26 cellular contexts compared by ENCODE assay signal in genomic region chr2:74564222-74564621, GRCh38. TPM values are rescaled to one million over a fixed set of nuclear protein-coding genes. Genes with fewer than 3 reads are reported as not detected.
DNase-seq lines count a peak whose midpoint lies in the region; ATAC-seq and TF ChIP-seq lines count a peak whose summit lies in the region.
"Had no signal": no experiment of that assay in that cellular context is flagged by ENCODE, and none has a peak within 500 bp of the region (broad histone marks: within the 10 kb centered on the region; RNA-seq: fewer than 3 reads in every experiment).

No MANE protein-coding gene starts in this region.

- H3K4me3 ChIP-seq in epithelial cell of esophagus (ENCODE audit: low read length) (no peak overlapping the region), skeletal muscle satellite cell (ENCODE audit: low read length) (no peak overlapping the region)
- H3K4me3 ChIP-seq: HAP-1, transverse colon had no signal

- H3K9me3 ChIP-seq in T-helper 17 cell (ENCODE audit: control insufficient read depth, low read length, poor library complexity, severe bottlenecking) (no peaks in the 10 kb centered on the region), skeletal muscle satellite cell (replicated peaks; ENCODE audit: low read length) (no peaks in the 10 kb centered on the region)
- H3K9me3 ChIP-seq: HAP-1, transverse colon had no signal

- DNase-seq in HCEC 1CT = peak; percentile 61
- no peak for DNase-seq in T-helper 17 cell
- DNase-seq in epithelial cell of esophagus (ENCODE audit: low read depth) = peak; percentile 64
- DNase-seq in stimulated activated naive CD4-positive, alpha-beta T cell treated with Interleukin-2 at 50 U/mL for 16 hours (lab: John Stamatoyannopoulos, UW) = no peak
- DNase-seq: activated CD4-positive, alpha-beta T cell treated with anti-CD3 and anti-CD28 coated beads for 36 hours; activated naive CD8-positive, alpha-beta T cell treated with anti-CD3 and anti-CD28 coated beads, Interleukin-2, amount 50 U/mL, for 24 hours; Calu3; effector memory CD4-positive, alpha-beta T cell; GDM1; hippocampal formation; kidney; natural killer cell; NCI-H1694 treated with DMSO at 0.1 percent for 48 hours; SW 1271; transverse colon had no signal

- TF ChIP-seq CTCF in epithelial cell of esophagus (IDR thresholded peaks at IDR 0.05; ENCODE audit: insufficient read depth, low read depth, low read length, missing control alignments) = no peak

- peaks cover 14% of the 10 kb centered on the region for H3K4me1 Mint-ChIP-seq in T-helper 17 cell
- H3K4me1 Mint-ChIP-seq: central memory CD8-positive, alpha-beta T cell had no signal

- H3K9ac ChIP-seq in skeletal muscle satellite cell (ENCODE audit: low read depth, low read length) = peak overlapping the region; percentile 24

- no peaks in the 10 kb centered on the region for H3K27me3 ChIP-seq in skeletal muscle satellite cell (ENCODE audit: control insufficient read depth, insufficient read depth, low read length)
- H3K27me3 ChIP-seq: transverse colon had no signal

- peaks cover 74% of the 10 kb centered on the region for H3K4me1 ChIP-seq in skeletal muscle satellite cell (ENCODE audit: control insufficient read depth, insufficient read depth, low read length)
- H3K4me1 ChIP-seq: HAP-1 had no signal

- peak overlapping the region; percentile 58 for H3K4me2 ChIP-seq in skeletal muscle satellite cell (ENCODE audit: low read length)

- peak overlapping the region; percentile 24 for H3K27ac Mint-ChIP-seq in T-helper 17 cell
- H3K27ac Mint-ChIP-seq: activated CD4-positive, alpha-beta T cell treated with anti-CD3 and anti-CD28 coated beads for 36 hours; activated naive CD8-positive, alpha-beta T cell treated with anti-CD3 and anti-CD28 coated beads, Interleukin-2, amount 50 U/mL, for 24 hours; activated T-helper 2 cell treated with anti-CD3 and anti-CD28 coated beads, Interferon-gamma antibody, Interleukin-2, Interleukin-4, amounts not matched to agents 10 μg/mL and 5 μg/mL and 100 μg/mL, durations not matched to agents 14 hours and 24 hours and 36 hours; natural killer cell; stimulated activated naive CD8-positive, alpha-beta T cell treated with anti-CD3 and anti-CD28 coated beads, Interleukin-15, Interleukin-2, amounts not matched to agents 100 ng/mL and 50 ng/mL, for 24 hours had no signal

- peaks cover 17% of the 10 kb centered on the region for H3K36me3 Mint-ChIP-seq in T-helper 17 cell (ENCODE audit: low read depth)
- H3K36me3 Mint-ChIP-seq: natural killer cell had no signal

- no peaks in the 10 kb centered on the region for H3K36me3 ChIP-seq in skeletal muscle satellite cell (ENCODE audit: insufficient read depth, low read length)
- H3K36me3 ChIP-seq: HAP-1, transverse colon had no signal

- ATAC-seq in T-helper 17 cell (no peak), GM18873 (IDR thresholded peaks at IDR 0.05; ENCODE audit: low FRiP score, unreplicated experiment) (no peak), GM19035 (IDR thresholded peaks at IDR 0.05; ENCODE audit: unreplicated experiment) (no peak)
- ATAC-seq: activated CD4-positive, alpha-beta T cell treated with anti-CD3 and anti-CD28 coated beads for 36 hours; activated naive CD8-positive, alpha-beta T cell treated with anti-CD3 and anti-CD28 coated beads, Interleukin-2, amount 50 U/mL, for 24 hours; natural killer cell; Panc1 had no signal

- H3K4me3 Mint-ChIP-seq in T-helper 17 cell = no peak overlapping the region
- H3K4me3 Mint-ChIP-seq: activated CD4-positive, alpha-beta T cell treated with anti-CD3 and anti-CD28 coated beads for 36 hours; activated naive CD8-positive, alpha-beta T cell treated with anti-CD3 and anti-CD28 coated beads, Interleukin-2, amount 50 U/mL, for 24 hours; central memory CD8-positive, alpha-beta T cell; natural killer cell; stimulated activated naive CD8-positive, alpha-beta T cell treated with anti-CD3 and anti-CD28 coated beads, Interleukin-15, Interleukin-2, amounts not matched to agents 100 ng/mL and 50 ng/mL, for 24 hours had no signal

- H3K27me3 Mint-ChIP-seq in T-helper 17 cell = peaks cover 49% of the 10 kb centered on the region

RNA-seq across cellular contexts. Expression of gene DOK1, which starts 9.7 kb away (rescaled TPM):
- 10 to 100 TPM in 1 of 2 donors, 1 to 10 TPM in 1; 8.3 to 14.6 TPM for total RNA-seq in T-helper 17 cell
- 35.0 and 42.4 TPM in 2 replicates for total RNA-seq in skeletal muscle satellite cell (2012; rRNA removed)

RNA-seq across cellular contexts. Expression of gene LOXL3, which starts 10.5 kb away (rescaled TPM):
- 1 to 10 TPM in 1 of 2 donors, under 1 TPM in 1; 0.75 to 2.0 TPM for total RNA-seq in T-helper 17 cell
- total RNA-seq in skeletal muscle satellite cell (2012; rRNA removed) = 29.4 and 63.8 TPM in 2 replicates

RNA-seq across cellular contexts. Expression of gene HTRA2, which starts 34.5 kb away (rescaled TPM):
- 10 to 100 TPM; 18.5 to 21.4 TPM for total RNA-seq in T-helper 17 cell
- 41.1 and 44.1 TPM in 2 replicates for total RNA-seq in skeletal muscle satellite cell (2012; rRNA removed)

RNA-seq across cellular contexts. Expression of gene AUP1, which starts 34.7 kb away (rescaled TPM):
- 100 to 1,000 TPM; 139 to 153 TPM for total RNA-seq in T-helper 17 cell
- total RNA-seq in skeletal muscle satellite cell (2012; rRNA removed) = 101 and 167 TPM in 2 replicates

RNA-seq across cellular contexts. Expression of gene DQX1, which starts 38.2 kb away (rescaled TPM):
- under 1 TPM in 1 of 2 donors, not detected in 1; 0.23 TPM for total RNA-seq in T-helper 17 cell
- total RNA-seq in skeletal muscle satellite cell (2012; rRNA removed) = under 0.01 and 0.51 TPM in 2 replicates
- total RNA-seq: kidney, mesenteric fat pad, posterior vena cava, skeletal muscle tissue had no signal

Comparison
In these comparisons a context has a peak if more than half of its experiments do, and no peak if none do; other contexts are left out.
1. DNase-seq: peak in HCEC 1CT (single experiment) and epithelial cell of esophagus (single experiment); none in T-helper 17 cell (0 of 3) and stimulated activated naive CD4-positive, alpha-beta T cell treated with Interleukin-2 at 50 U/mL for 16 hours (single experiment).